Comparison of ENCODE assay signal across 9 cellular contexts in genomic region chr15:91224750-91225380, GRCh38.
DNase-seq lines count a peak whose midpoint lies in the region; ATAC-seq and TF ChIP-seq lines count a peak whose summit lies in the region.
"Had no signal": no experiment of that assay in that cellular context is flagged by ENCODE, and none has a peak within 500 bp of the region (broad histone marks: within the 10 kb centered on the region; RNA-seq: fewer than 3 reads in every experiment).

No MANE protein-coding gene starts in this region.

- WGBS in suprapubic skin = 63% methylated on average over 7 of the region's 7 CpGs

- no peak overlapping the region for H3K4me3 ChIP-seq in SU-DHL-6 (ENCODE audit: insufficient read depth, low read length, poor library complexity, severe bottlenecking)
- no peak overlapping the region for H3K4me3 ChIP-seq in left ventricle myocardium inferior
- no peak overlapping the region for H3K4me3 ChIP-seq in suprapubic skin

- TF ChIP-seq POLR2A in suprapubic skin (IDR thresholded peaks at IDR 0.05) = no peak

- TF ChIP-seq EP300 in suprapubic skin (IDR thresholded peaks at IDR 0.05) = no peak

- H3K79me2 ChIP-seq in SU-DHL-6 (ENCODE audit: insufficient read depth, low read length) = no peaks in the 10 kb centered on the region

- H3K9ac ChIP-seq in SU-DHL-6 (ENCODE audit: low read length) = no peak overlapping the region

- no peak for ATAC-seq in GM19452 (IDR thresholded peaks at IDR 0.05; ENCODE audit: unreplicated experiment)
- ATAC-seq: activated naive CD4-positive, alpha-beta T cell treated with anti-CD3 and anti-CD28 coated beads, Interleukin-2, amount 50 U/mL, for 72 hours had no signal

- H4K20me1 ChIP-seq in SU-DHL-6 (ENCODE audit: low read depth, low read length) = no peaks in the 10 kb centered on the region

- intact Hi-C loops in left ventricle myocardium inferior (cut with micrococcal nuclease) = loop anchor here (5.0 kb wide), 1 partner anchor 168 kb away; no protein-coding TSS in a partner anchor

- H3K27me3 ChIP-seq in SU-DHL-6 (ENCODE audit: low read length) (no peaks in the 10 kb centered on the region), left ventricle myocardium inferior (ENCODE audit: low read depth) (no peaks in the 10 kb centered on the region), suprapubic skin (no peaks in the 10 kb centered on the region)

- no peaks in the 10 kb centered on the region for H3K36me3 ChIP-seq in SU-DHL-6 (ENCODE audit: low read length)
- no peaks in the 10 kb centered on the region for H3K36me3 ChIP-seq in left ventricle myocardium inferior
- H3K36me3 ChIP-seq in suprapubic skin = no peaks in the 10 kb centered on the region

- peak; percentile 13 for DNase-seq in NOMO-1 treated with DMSO at 0.1 percent for 48 hours (lab: John Stamatoyannopoulos, UW; ENCODE audit: unreplicated experiment)
- DNase-seq in NOMO-1 (lab: John Stamatoyannopoulos, UW; ENCODE audit: unreplicated experiment in 2 of 2) = no peak
- DNase-seq in NAMALWA (ENCODE audit: low spot score) = peak; percentile 41
- no peak for DNase-seq in left ventricle myocardium inferior
- no peak for DNase-seq in suprapubic skin (ENCODE audit: low spot score in 2 of 2)
- DNase-seq in activated CD8-positive, alpha-beta memory T cell treated with anti-CD3 and anti-CD28 coated beads, Interleukin-2, amount 50 U/mL, for 48 hours = no peak

- H3F3A ChIP-seq in SU-DHL-6 (ENCODE audit: insufficient read depth) = no peaks in the 10 kb centered on the region

- H3K27ac ChIP-seq in SU-DHL-6 (ENCODE audit: low read depth, low read length) (no peak overlapping the region), left ventricle myocardium inferior (replicated peaks) (no peak overlapping the region), suprapubic skin (no peak overlapping the region)

- no peak overlapping the region for H3K4me2 ChIP-seq in SU-DHL-6 (ENCODE audit: low read depth, low read length, poor library complexity, severe bottlenecking)

- TF ChIP-seq CTCF in SU-DHL-6 (IDR thresholded peaks at IDR 0.05; ENCODE audit: insufficient read depth, low read length, poor library complexity, severe bottlenecking) (peak; percentile 25), left ventricle myocardium inferior (IDR thresholded peaks at IDR 0.05; ENCODE audit: borderline replicate concordance) (peak; percentile 77), suprapubic skin (IDR thresholded peaks at IDR 0.05) (peak; percentile 37 to 64)

- H3K4me1 ChIP-seq in left ventricle myocardium inferior = peaks cover 8% of the 10 kb centered on the region
- H3K4me1 ChIP-seq in suprapubic skin = no peaks in the 10 kb centered on the region

- H3K9me3 ChIP-seq in SU-DHL-6 (ENCODE audit: insufficient read depth, low read length) (no peaks in the 10 kb centered on the region), left ventricle myocardium inferior (replicated peaks) (no peaks in the 10 kb centered on the region), suprapubic skin (no peaks in the 10 kb centered on the region)

- no peaks in the 10 kb centered on the region for H3K9me2 ChIP-seq in SU-DHL-6 (replicated peaks; ENCODE audit: insufficient read depth, low read length)

- H2AFZ ChIP-seq in SU-DHL-6 (ENCODE audit: low read depth, low read length, severe bottlenecking) = no peak overlapping the region

Comparison
In these comparisons a context has a peak if more than half of its experiments do, and no peak if none do; other contexts are left out.
1. DNase-seq: peak in NOMO-1 treated with DMSO at 0.1 percent for 48 hours (single experiment) and NAMALWA (single experiment); none in NOMO-1 (0 of 2), left ventricle myocardium inferior (single experiment), suprapubic skin (0 of 2) and activated CD8-positive, alpha-beta memory T cell treated with anti-CD3 and anti-CD28 coated beads, Interleukin-2, amount 50 U/mL, for 48 hours (single experiment).
2. CTCF ChIP-seq: peak in every context shown above with its lines; median percentile 77 in left ventricle myocardium inferior; 50 in suprapubic skin; 25 in SU-DHL-6.